ENCODE assay signal across 8 cellular contexts in genomic region chr15:90871097-90871715, GRCh38. TPM values are rescaled to one million over a fixed set of nuclear protein-coding genes. Genes with fewer than 3 reads are reported as not detected.
DNase-seq lines count a peak whose midpoint lies in the region; ATAC-seq and FAIRE-seq lines count a peak whose summit lies in the region.

No MANE protein-coding gene starts in this region.

- peak overlapping the region; percentile 87 to 96 (median 90) for H3K4me3 Mint-ChIP-seq in CD4-positive, CD25-positive, alpha-beta regulatory T cell
- peak overlapping the region; percentile 92 for H3K4me3 Mint-ChIP-seq in T-helper 2 cell treated with Interferon-gamma antibody and Interleukin-4, amounts not matched to agents 5 μg/mL and 100 μg/mL, for 36 hours

- no peaks in the 10 kb centered on the region for H3K27me3 Mint-ChIP-seq in CD4-positive, CD25-positive, alpha-beta regulatory T cell
- no peaks in the 10 kb centered on the region for H3K27me3 Mint-ChIP-seq in T-helper 2 cell treated with Interferon-gamma antibody and Interleukin-4, amounts not matched to agents 5 μg/mL and 100 μg/mL, for 36 hours (ENCODE audit: low read depth)

- no peak overlapping the region for H3K27ac ChIP-seq in CD4-positive, CD25-positive, alpha-beta regulatory T cell (ENCODE audit: insufficient read depth, low read length, poor library complexity, severe bottlenecking)
- H3K27ac ChIP-seq in ectodermal cell (ENCODE audit: insufficient read depth, low read depth, low read length, poor library complexity, severe bottlenecking): no peak overlapping the region

- no peaks in the 10 kb centered on the region for H3K9me3 ChIP-seq in CD4-positive, CD25-positive, alpha-beta regulatory T cell (ENCODE audit: control insufficient read depth in 2 of 2, low read length in 2 of 2)
- H3K9me3 ChIP-seq in ectodermal cell (ENCODE audit: control insufficient read depth, low read length) (no peaks in the 10 kb centered on the region), mononuclear cell (ENCODE audit: low read depth, low read length) (no peaks in the 10 kb centered on the region)

- H3K36me3 Mint-ChIP-seq in CD4-positive, CD25-positive, alpha-beta regulatory T cell: no peaks in the 10 kb centered on the region
- peaks cover 45% of the 10 kb centered on the region for H3K36me3 Mint-ChIP-seq in T-helper 2 cell treated with Interferon-gamma antibody and Interleukin-4, amounts not matched to agents 5 μg/mL and 100 μg/mL, for 36 hours (ENCODE audit: low read depth)

- H3K36me3 ChIP-seq in CD4-positive, CD25-positive, alpha-beta regulatory T cell (ENCODE audit: control insufficient read depth, insufficient read depth, low read length): peaks cover under 1% of the 10 kb centered on the region
- H3K36me3 ChIP-seq in H7 (replicated peaks; ENCODE audit: control insufficient read depth, insufficient read depth, low read length): no peaks in the 10 kb centered on the region
- H3K36me3 ChIP-seq in ectodermal cell (ENCODE audit: control insufficient read depth, insufficient read depth, low read length): no peaks in the 10 kb centered on the region

- H3K4me1 ChIP-seq in CD4-positive, CD25-positive, alpha-beta regulatory T cell (ENCODE audit: control insufficient read depth, insufficient read depth, low read length, poor library complexity, severe bottlenecking): peaks cover 41% of the 10 kb centered on the region
- H3K4me1 ChIP-seq in ectodermal cell (ENCODE audit: control insufficient read depth, insufficient read depth, low read length) (peaks cover 35% of the 10 kb centered on the region), mononuclear cell (ENCODE audit: insufficient read depth, low read length) (peaks cover 64% of the 10 kb centered on the region)

- 1% methylated on average over 74 of the region's 74 CpGs for WGBS in ectodermal cell, 2 experiments

- no peak for FAIRE-seq in urothelium cell line (lab: Jason Lieb, UNC)

- H3K9me3 Mint-ChIP-seq in CD4-positive, CD25-positive, alpha-beta regulatory T cell: no peaks in the 10 kb centered on the region
- H3K9me3 Mint-ChIP-seq in T-helper 2 cell treated with Interferon-gamma antibody and Interleukin-4, amounts not matched to agents 5 μg/mL and 100 μg/mL, for 36 hours: no peaks in the 10 kb centered on the region

- H3K4me3 ChIP-seq in CD4-positive, CD25-positive, alpha-beta regulatory T cell (ENCODE audit: low read depth, low read length): peak overlapping the region; percentile 71
- H3K4me3 ChIP-seq in H7 (ENCODE audit: insufficient read depth, low read depth, low read length) (peak overlapping the region; percentile 65), ectodermal cell (ENCODE audit: insufficient read depth, low read depth, low read length) (peak overlapping the region; percentile 56), mononuclear cell (ENCODE audit: low read length) (peak overlapping the region; percentile 83)

- peak; percentile 29 to 43 for ATAC-seq in CD4-positive, CD25-positive, alpha-beta regulatory T cell (ENCODE audit: low read depth in 2 of 2)
- no peak for ATAC-seq in HG03342 (IDR thresholded peaks at IDR 0.05; ENCODE audit: unreplicated experiment)

- peak; percentile 25 to 38 (median 32) for DNase-seq in CD4-positive, CD25-positive, alpha-beta regulatory T cell
- peak; percentile 84 for DNase-seq in H7
- peak; percentile 34 for DNase-seq in T-helper 2 cell treated with Interferon-gamma antibody and Interleukin-4, amounts not matched to agents 5 μg/mL and 100 μg/mL, for 36 hours (ENCODE audit: low spot score)
- peak; percentile 53 for DNase-seq in urothelium cell line (ENCODE audit: low spot score)
- DNase-seq in SIG-M5 treated with dmso at 0.1 percent for 504 hours (lab: John Stamatoyannopoulos, UW; ENCODE audit: unreplicated experiment): no peak

- H3K27ac Mint-ChIP-seq in CD4-positive, CD25-positive, alpha-beta regulatory T cell: peak overlapping the region; percentile 92 to 95 (median 94)
- peak overlapping the region; percentile 97 for H3K27ac Mint-ChIP-seq in T-helper 2 cell treated with Interferon-gamma antibody and Interleukin-4, amounts not matched to agents 5 μg/mL and 100 μg/mL, for 36 hours

- peaks cover 5 to 52% (median 35%) of the 10 kb centered on the region in 4 donors for H3K4me1 Mint-ChIP-seq in CD4-positive, CD25-positive, alpha-beta regulatory T cell
- peaks cover 60% of the 10 kb centered on the region for H3K4me1 Mint-ChIP-seq in T-helper 2 cell treated with Interferon-gamma antibody and Interleukin-4, amounts not matched to agents 5 μg/mL and 100 μg/mL, for 36 hours (ENCODE audit: low read depth)

- no peaks in the 10 kb centered on the region for H3K27me3 ChIP-seq in CD4-positive, CD25-positive, alpha-beta regulatory T cell (ENCODE audit: control insufficient read depth, insufficient read depth, low read length)
- no peaks in the 10 kb centered on the region for H3K27me3 ChIP-seq in H7 (ENCODE audit: control insufficient read depth, insufficient read depth, low read length)
- H3K27me3 ChIP-seq in ectodermal cell (ENCODE audit: control insufficient read depth, insufficient read depth, low read length, poor library complexity, severe bottlenecking): peaks cover 12% of the 10 kb centered on the region
- H3K27me3 ChIP-seq in mononuclear cell (ENCODE audit: insufficient read depth, low read length): no peaks in the 10 kb centered on the region

RNA-seq across cellular contexts. Expression of gene FURIN, which starts 2.8 kb away (rescaled TPM):
- total RNA-seq in CD4-positive, CD25-positive, alpha-beta regulatory T cell: 62.5 TPM
- polyA plus RNA-seq in CD4-positive, CD25-positive, alpha-beta regulatory T cell: 1 to 10 TPM; 2.9 to 8.6 (median 5.7) TPM
- total RNA-seq in H7 (2014; rRNA removed; shearing (Covaris generic)): 56.5 and 68.9 TPM in 2 replicates
- polyA plus RNA-seq in ectodermal cell (2013, experiment 1 of 4): 16.2 TPM
- polyA plus RNA-seq in ectodermal cell (2013, experiment 2 of 4): 17.4 TPM
- polyA plus RNA-seq in ectodermal cell (2013, experiment 3 of 4): 14.6 TPM
- polyA plus RNA-seq in ectodermal cell (2013, experiment 4 of 4): 15.5 TPM
- 66.7 TPM for total RNA-seq in mononuclear cell

RNA-seq across cellular contexts. Expression of gene FES, which starts 13.1 kb away (rescaled TPM):
- 3.8 TPM for total RNA-seq in CD4-positive, CD25-positive, alpha-beta regulatory T cell
- polyA plus RNA-seq in CD4-positive, CD25-positive, alpha-beta regulatory T cell: under 1 TPM in 2 of 4 donors, not detected in 2; 0.13 TPM
- total RNA-seq in H7 (2014; rRNA removed; shearing (Covaris generic)): 11.2 and 13.6 TPM in 2 replicates
- polyA plus RNA-seq in ectodermal cell (2013, experiment 1 of 4): 3.6 TPM
- 6.9 TPM for polyA plus RNA-seq in ectodermal cell (2013, experiment 2 of 4)
- polyA plus RNA-seq in ectodermal cell (2013, experiment 3 of 4): 4.3 TPM
- polyA plus RNA-seq in ectodermal cell (2013, experiment 4 of 4): 7.2 TPM
- 27.9 TPM for total RNA-seq in mononuclear cell

RNA-seq across cellular contexts. Expression of gene MAN2A2, which starts 31.9 kb away (rescaled TPM):
- total RNA-seq in CD4-positive, CD25-positive, alpha-beta regulatory T cell: 120 TPM
- polyA plus RNA-seq in CD4-positive, CD25-positive, alpha-beta regulatory T cell: 1 to 10 TPM; 3.8 to 6.6 (median 5.7) TPM
- total RNA-seq in H7 (2014; rRNA removed; shearing (Covaris generic)): 7.4 and 11.6 TPM in 2 replicates
- polyA plus RNA-seq in ectodermal cell (2013, experiment 1 of 4): 32.3 TPM
- 32.5 TPM for polyA plus RNA-seq in ectodermal cell (2013, experiment 2 of 4)
- 31.3 TPM for polyA plus RNA-seq in ectodermal cell (2013, experiment 3 of 4)
- 31.2 TPM for polyA plus RNA-seq in ectodermal cell (2013, experiment 4 of 4)
- 38.8 TPM for total RNA-seq in mononuclear cell
